ENCODE assay signal across 20 cellular contexts in the genomic region with DNA sequence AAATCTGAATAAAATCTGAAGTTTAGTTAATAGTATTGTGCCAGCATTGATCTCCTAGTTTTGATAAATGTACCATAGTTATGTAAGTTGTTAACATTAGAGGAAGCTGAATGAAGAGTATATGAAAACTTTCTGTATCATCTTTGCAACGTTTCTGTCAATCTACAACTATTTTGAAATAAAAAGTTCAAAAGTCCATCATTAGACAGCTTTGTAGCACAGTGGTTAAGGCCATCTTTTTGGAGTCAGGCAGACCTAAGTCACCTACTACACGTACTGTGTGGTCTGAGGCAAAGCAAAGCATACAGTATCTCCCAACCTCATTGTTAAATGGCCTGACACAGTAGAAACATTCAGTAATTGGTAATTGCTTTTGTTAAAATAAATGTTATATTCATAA. TPM values are rescaled to one million over a fixed set of nuclear protein-coding genes. Genes with fewer than 3 reads are reported as not detected.
A peak's percentile ranks its signal among the peaks of the same experiment; 100 is the strongest.
DNase-seq lines count a peak whose midpoint lies in the region; ATAC-seq and TF ChIP-seq lines count a peak whose summit lies in the region.
"Had no signal": no experiment of that assay in that cellular context is flagged by ENCODE, and none has a peak within 500 bp of the region (broad histone marks: within the 10 kb centered on the region; RNA-seq: fewer than 3 reads in every experiment).

No MANE protein-coding gene starts in this region.

- no TSS peak for BruUV-seq in OCI-LY7 (replicated peaks; lab: Mats Ljungman, UMichigan)

- peaks cover 93% of the 10 kb centered on the region for H3K4me1 Mint-ChIP-seq in activated naive CD4-positive, alpha-beta T cell treated with anti-CD3 and anti-CD28 coated beads, Interleukin-2, amount 10 ng/mL, durations not matched to agents 7 days and 5 days
- peaks cover 40% of the 10 kb centered on the region for H3K4me1 Mint-ChIP-seq in central memory CD8-positive, alpha-beta T cell

- no peaks in the 10 kb centered on the region for H3K27me3 Mint-ChIP-seq in activated naive CD4-positive, alpha-beta T cell treated with anti-CD3 and anti-CD28 coated beads, Interleukin-2, amount 10 ng/mL, durations not matched to agents 7 days and 5 days
- H3K27me3 Mint-ChIP-seq in central memory CD8-positive, alpha-beta T cell, result no peaks in the 10 kb centered on the region

- H3K27ac Mint-ChIP-seq in activated naive CD4-positive, alpha-beta T cell treated with anti-CD3 and anti-CD28 coated beads, Interleukin-2, amount 10 ng/mL, durations not matched to agents 7 days and 5 days, result peak overlapping the region; percentile 97
- H3K27ac Mint-ChIP-seq in central memory CD8-positive, alpha-beta T cell (ENCODE audit: low read depth), result peak overlapping the region; percentile 45

- no peaks in the 10 kb centered on the region for H3K9me3 ChIP-seq in OCI-LY7 (ENCODE audit: low read length)
- H3K9me3 ChIP-seq in suprapubic skin, result no peaks in the 10 kb centered on the region
- H3K9me3 ChIP-seq: adrenal gland, breast epithelium, heart left ventricle, uterus had no signal

- H3K36me3 ChIP-seq in OCI-LY7 (ENCODE audit: insufficient read depth, low read length) (no peaks in the 10 kb centered on the region), suprapubic skin (no peaks in the 10 kb centered on the region)
- H3K36me3 ChIP-seq: adrenal gland, breast epithelium, heart left ventricle, uterus had no signal

- H3K27ac ChIP-seq in OCI-LY7 (ENCODE audit: low read depth, low read length, poor library complexity, severe bottlenecking) (peak overlapping the region; percentile 92), suprapubic skin (peak overlapping the region; percentile 82)
- H3K27ac ChIP-seq: adrenal gland, uterus had no signal

- no peak for TF ChIP-seq EP300 in suprapubic skin (IDR thresholded peaks at IDR 0.05)

- no peak overlapping the region for H3K4me3 ChIP-seq in OCI-LY7 (ENCODE audit: low read depth, low read length, poor library complexity, severe bottlenecking)
- no peak overlapping the region for H3K4me3 ChIP-seq in suprapubic skin
- H3K4me3 ChIP-seq: adrenal gland, breast epithelium, heart left ventricle, smooth muscle cell, uterus had no signal

- in situ Hi-C loops in GM13977 (cut with MboI; ENCODE audit: low pct_unique_long_range_greater_than_20kb, low sequenced_read_pairs, unreplicated experiment), result no loop called here

- H3K9me3 Mint-ChIP-seq in activated naive CD4-positive, alpha-beta T cell treated with anti-CD3 and anti-CD28 coated beads, Interleukin-2, amount 10 ng/mL, durations not matched to agents 7 days and 5 days, result no peaks in the 10 kb centered on the region
- no peaks in the 10 kb centered on the region for H3K9me3 Mint-ChIP-seq in central memory CD8-positive, alpha-beta T cell
- H3K9me3 Mint-ChIP-seq: activated T-cell treated with anti-CD3 and anti-CD28 coated beads, Interleukin-2, amount 50 U/mL, for 4 hours had no signal

- H3K36me3 Mint-ChIP-seq in activated naive CD4-positive, alpha-beta T cell treated with anti-CD3 and anti-CD28 coated beads, Interleukin-2, amount 10 ng/mL, durations not matched to agents 7 days and 5 days, result peaks cover 14% of the 10 kb centered on the region
- H3K36me3 Mint-ChIP-seq in central memory CD8-positive, alpha-beta T cell (ENCODE audit: insufficient read depth), result no peaks in the 10 kb centered on the region

- peak overlapping the region; percentile 68 for H3K4me2 ChIP-seq in OCI-LY7 (ENCODE audit: low read length)
- H3K4me2 ChIP-seq: smooth muscle cell had no signal

- TF ChIP-seq POLR2A in suprapubic skin (IDR thresholded peaks at IDR 0.05), result no peak

- no peaks in the 10 kb centered on the region for H3K27me3 ChIP-seq in suprapubic skin
- H3K27me3 ChIP-seq: adrenal gland, breast epithelium, heart left ventricle, uterus had no signal

- no peak for DNase-seq in activated naive CD4-positive, alpha-beta T cell treated with anti-CD3 and anti-CD28 coated beads, Interleukin-2, amount 10 ng/mL, durations not matched to agents 7 days and 5 days
- no peak for DNase-seq in activated naive CD4-positive, alpha-beta T cell treated with Interleukin-2 at 50 U/mL for 16 hours
- DNase-seq in OCI-LY7 (ENCODE audit: low spot score), result no peak
- DNase-seq in central memory CD8-positive, alpha-beta T cell (ENCODE audit: low spot score in 2 of 2), result no peak
- DNase-seq in suprapubic skin (ENCODE audit: low spot score in 2 of 2), result no peak
- DNase-seq in HCEC 1CT, result no peak
- DNase-seq in HuH-7.5 (ENCODE audit: low spot score), result no peak
- no peak for DNase-seq in GM13977 (ENCODE audit: low spot score)
- DNase-seq: ACHN; activated T-cell treated with anti-CD3 and anti-CD28 coated beads, Interleukin-2, amount 50 U/mL, for 4 hours; adrenal gland; GF-D8; heart left ventricle; NCI-H1417 treated with DMSO at 0.1 percent for 48 hours; NCI-H524 treated with DMSO at 0.1 percent for 48 hours; Right ventricle myocardium superior; stimulated activated CD4-positive, alpha-beta T cell treated with anti-CD3 and anti-CD28 coated beads, Interleukin-4, amount 100 ng/mL, for 1 hour; uterus had no signal

- POLR2A ChIA-PET in OCI-LY7 (lab: Charles Lee), result interaction anchor here (0.7 to 2.9 kb wide), 6 partner anchors 10 to 338 kb away, joined by 3 to 9 read pairs (median 4); no protein-coding TSS in a partner anchor

- WGBS in suprapubic skin, result 77% methylated on average over 2 of the region's 2 CpGs

- H3K4me1 ChIP-seq in OCI-LY7 (ENCODE audit: insufficient read depth, low read length, poor library complexity, severe bottlenecking) (peaks cover 83% of the 10 kb centered on the region), suprapubic skin (peaks cover 18% of the 10 kb centered on the region)
- H3K4me1 ChIP-seq: adrenal gland, heart left ventricle, uterus had no signal

- H3K9me2 ChIP-seq in OCI-LY7 (ENCODE audit: insufficient read depth, low read length), result no peaks in the 10 kb centered on the region

- TF ChIP-seq CTCF in OCI-LY7 (conservative IDR thresholded peaks at IDR 0.05; ENCODE audit: low read length) (no peak), suprapubic skin (IDR thresholded peaks at IDR 0.05) (no peak), GM13977 (IDR thresholded peaks at IDR 0.05; ENCODE audit: extremely low read depth, insufficient read depth, missing control alignments) (no peak)

- intact Hi-C loops in OCI-LY7 (cut with micrococcal nuclease; ENCODE audit: unreplicated experiment), result loop anchor here (5.0 kb wide), 1 partner anchor 93 kb away; no protein-coding TSS in a partner anchor

- no peaks in the 10 kb centered on the region for H3K79me2 ChIP-seq in OCI-LY7 (ENCODE audit: insufficient read depth, low read depth, low read length)

- H3K4me3 Mint-ChIP-seq in activated naive CD4-positive, alpha-beta T cell treated with anti-CD3 and anti-CD28 coated beads, Interleukin-2, amount 10 ng/mL, durations not matched to agents 7 days and 5 days, result peak overlapping the region; percentile 52
- peak overlapping the region; percentile 2 for H3K4me3 Mint-ChIP-seq in central memory CD8-positive, alpha-beta T cell

- H2AFZ ChIP-seq in OCI-LY7 (ENCODE audit: low read length), result peak overlapping the region; percentile 42; the same call in 1 of the 2 replicates

- CTCF ChIA-PET in activated naive CD4-positive, alpha-beta T cell treated with anti-CD3 and anti-CD28 coated beads, Interleukin-2, amount 10 ng/mL, durations not matched to agents 7 days and 5 days (lab: Charles Lee), result no interaction called here
- CTCF ChIA-PET in OCI-LY7 (lab: Charles Lee; ENCODE audit: unreplicated experiment), result no interaction called here

- peak; percentile 25 for ATAC-seq in central memory CD8-positive, alpha-beta T cell (replicated peaks; ENCODE audit: extremely low read depth, poor library complexity, severe bottlenecking)
- ATAC-seq: heart left ventricle had no signal

- no peaks in the 10 kb centered on the region for H4K20me1 ChIP-seq in OCI-LY7 (ENCODE audit: insufficient read depth, low read length)

RNA-seq across cellular contexts. Expression of gene ATP1A1, which starts 47.9 kb away (rescaled TPM):
- total RNA-seq in OCI-LY7 (2014; rRNA removed; shearing (Covaris generic)), result 66.8 and 74.4 TPM in 2 replicates
- total RNA-seq in OCI-LY7 (2022) (183 and 186 TPM in 2 replicates), suprapubic skin (100 to 1,000 TPM; 556 to 703 (median 561) TPM)
